Comparison of ENCODE assay signal across 32 cellular contexts in genomic region chr4:155299103-155299502, GRCh38.
"Had no signal": no experiment of that assay in that cellular context is flagged by ENCODE, and none has a peak within 500 bp of the region (broad histone marks: within the 10 kb centered on the region; RNA-seq: fewer than 3 reads in every experiment).

No MANE protein-coding gene starts in this region.

- H3K36me3 ChIP-seq: brain microvascular endothelial cell, esophagus muscularis mucosa, gastrocnemius medialis, heart right ventricle, WERI-Rb-1 had no signal

- H3K4me1 ChIP-seq: esophagus muscularis mucosa, foreskin keratinocyte, gastrocnemius medialis, heart right ventricle had no signal

- H3K36me3 Mint-ChIP-seq: activated naive CD8-positive, alpha-beta T cell had no signal

- ATAC-seq: activated CD4-positive, CD25-positive, alpha-beta regulatory T cell treated with anti-CD3 and anti-CD28 coated beads, Interleukin-2, amount 50 U/mL, for 24 hours; activated CD8-positive, alpha-beta T cell treated with anti-CD3 and anti-CD28 coated beads for 36 hours; activated T-cell treated with anti-CD3 and anti-CD28 coated beads, Interleukin-2, amount 50 U/mL, for 4 hours; activated T-helper 17 cell treated with anti-CD3 and anti-CD28 coated beads, Interleukin-2, amount 50 U/mL, for 72 hours; effector memory CD8-positive, alpha-beta T cell; foreskin keratinocyte; gastrocnemius medialis; heart right ventricle; T-helper 17 cell had no signal

- H3K27me3 Mint-ChIP-seq: activated B cell treated with CpG ODN at 0.5 μM for 24 hours; activated naive CD8-positive, alpha-beta T cell; activated T-helper 17 cell treated with anti-CD3 and anti-CD28 coated beads, Interleukin-2, amount 50 U/mL, for 72 hours; central memory CD8-positive, alpha-beta T cell; effector memory CD8-positive, alpha-beta T cell; T-helper 17 cell had no signal

- H3K4me3 Mint-ChIP-seq: activated B cell treated with CpG ODN at 0.5 μM for 24 hours; activated CD8-positive, alpha-beta T cell treated with anti-CD3 and anti-CD28 coated beads for 36 hours; activated naive CD8-positive, alpha-beta T cell; activated T-cell treated with anti-CD3 and anti-CD28 coated beads, Interleukin-2, amount 50 U/mL, for 4 hours; activated T-helper 17 cell treated with anti-CD3 and anti-CD28 coated beads, Interleukin-2, amount 50 U/mL, for 72 hours; central memory CD8-positive, alpha-beta T cell; effector memory CD8-positive, alpha-beta T cell; T-helper 17 cell; T-helper 2 cell treated with Interferon-gamma antibody and Interleukin-4, amounts not matched to agents 5 μg/mL and 100 μg/mL, for 36 hours had no signal

- H3K27ac Mint-ChIP-seq: activated B cell treated with CpG ODN at 0.5 μM for 24 hours; activated CD8-positive, alpha-beta T cell treated with anti-CD3 and anti-CD28 coated beads for 36 hours; activated naive CD8-positive, alpha-beta T cell; activated T-helper 17 cell treated with anti-CD3 and anti-CD28 coated beads, Interleukin-2, amount 50 U/mL, for 72 hours; effector memory CD8-positive, alpha-beta T cell; T-helper 17 cell; T-helper 2 cell treated with Interferon-gamma antibody and Interleukin-4, amounts not matched to agents 5 μg/mL and 100 μg/mL, for 36 hours had no signal

- H3K4me1 Mint-ChIP-seq: activated B cell treated with CpG ODN at 0.5 μM for 24 hours; activated T-helper 17 cell treated with anti-CD3 and anti-CD28 coated beads, Interleukin-2, amount 50 U/mL, for 72 hours; central memory CD8-positive, alpha-beta T cell; T-helper 17 cell had no signal

- DNase-seq: activated B cell treated with CpG ODN at 0.5 μM for 24 hours; activated CD4-positive, alpha-beta T cell treated with anti-CD3 and anti-CD28 coated beads for 48 hours; activated CD4-positive, alpha-beta T cell treated with anti-CD3 and anti-CD28 coated beads, Interleukin-2, amount 50 U/mL, for 1 hour; activated CD4-positive, alpha-beta T cell treated with anti-CD3 and anti-CD28 coated beads, Interleukin-2, amount 50 U/mL, for 48 hours; activated CD8-positive, alpha-beta memory T cell treated with anti-CD3 and anti-CD28 coated beads for 24 hours; activated CD8-positive, alpha-beta T cell treated with anti-CD3 and anti-CD28 coated beads for 36 hours; activated effector memory CD4-positive, alpha-beta T cell treated with Interleukin-2 at 50 U/mL for 16 hours; activated gamma-delta T cell treated with Interleukin-2 at 50 U/mL for 16 hours; activated naive CD4-positive, alpha-beta T cell treated with anti-CD3 and anti-CD28 coated beads, Interleukin-2, amount 50 U/mL, for 16 hours; activated naive CD4-positive, alpha-beta T cell treated with Interleukin-2 at 50 U/mL for 16 hours; activated T-cell treated with anti-CD3 and anti-CD28 coated beads, Interleukin-2, amount 50 U/mL, for 4 hours; amniotic stem cell; anterior cingulate cortex; brain microvascular endothelial cell; cortex of kidney; dermis blood vessel endothelial cell; effector CD4-positive, alpha-beta T cell; effector memory CD8-positive, alpha-beta T cell; erythroblast; foreskin keratinocyte; gastrocnemius medialis; heart right ventricle; T-helper 1 cell; T-helper 17 cell; T1000; WERI-Rb-1 had no signal

- H3K27me3 ChIP-seq: brain microvascular endothelial cell, esophagus muscularis mucosa, foreskin keratinocyte, gastrocnemius medialis, heart right ventricle had no signal

- H3K4me3 ChIP-seq: esophagus muscularis mucosa, gastrocnemius medialis, heart right ventricle had no signal

- H3K9me3 ChIP-seq: gastrocnemius medialis had no signal
